In the genomic region with DNA sequence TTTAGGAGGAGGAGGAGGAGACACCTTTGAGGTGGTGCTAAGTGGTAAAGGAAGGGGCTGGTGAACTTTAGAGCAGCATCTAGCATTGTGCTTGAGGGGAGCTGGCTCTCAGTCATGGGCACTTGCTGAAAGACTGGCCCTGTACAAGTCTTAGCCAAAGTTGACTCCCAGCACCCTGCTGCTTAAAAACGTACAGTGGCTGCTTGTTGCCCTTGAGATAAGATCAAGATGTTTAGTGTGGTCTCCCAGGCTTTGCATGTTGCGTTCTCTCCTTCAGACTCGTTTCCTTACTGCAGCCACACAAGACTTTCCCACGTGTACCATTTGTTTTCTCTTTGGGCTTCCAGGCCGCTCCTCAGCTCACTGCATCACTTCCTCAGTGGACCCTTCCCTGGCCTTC, we compare ENCODE assay signal across 11 cellular contexts. TPM values are rescaled to one million over a fixed set of nuclear protein-coding genes. Genes with fewer than 3 reads are reported as not detected.
DNase-seq lines count a peak whose midpoint lies in the region; ATAC-seq and TF ChIP-seq lines count a peak whose summit lies in the region.
"Had no signal": no experiment of that assay in that cellular context is flagged by ENCODE, and none has a peak within 500 bp of the region (broad histone marks: within the 10 kb centered on the region; RNA-seq: fewer than 3 reads in every experiment).

No MANE protein-coding gene starts in this region.

- no peaks in the 10 kb centered on the region for H3K9me2 ChIP-seq in DOHH2 (replicated peaks; ENCODE audit: control insufficient read depth, low read length)
- H3K9me2 ChIP-seq in SU-DHL-6 (replicated peaks; ENCODE audit: insufficient read depth, low read length), result no peaks in the 10 kb centered on the region

- 58 to 76% (median 60%) methylated on average over 5 of the region's 5 CpGs for WGBS in psoas muscle, 3 donors

- H3K4me2 ChIP-seq in DOHH2 (ENCODE audit: low read length), result peak overlapping the region; percentile 75
- H3K4me2 ChIP-seq in SU-DHL-6 (ENCODE audit: low read depth, low read length, poor library complexity, severe bottlenecking), result peak overlapping the region; percentile 82

- peaks cover 56% of the 10 kb centered on the region for H3K36me3 ChIP-seq in DOHH2 (ENCODE audit: control insufficient read depth, low read length)
- peaks cover 2% of the 10 kb centered on the region; the same call in 1 of the 2 replicates for H3K36me3 ChIP-seq in SU-DHL-6 (ENCODE audit: low read length)
- H3K36me3 ChIP-seq in psoas muscle (ENCODE audit: insufficient read depth in 1 of 2, low read depth in 1 of 2), result peaks cover 2 to 23% of the 10 kb centered on the region in 2 donors

- H3K79me2 ChIP-seq in DOHH2 (ENCODE audit: control insufficient read depth, low read length), result peaks cover 68% of the 10 kb centered on the region
- H3K79me2 ChIP-seq in SU-DHL-6 (ENCODE audit: insufficient read depth, low read length), result peaks cover 63% of the 10 kb centered on the region

- no peak for DNase-seq in epithelial cell of proximal tubule (ENCODE audit: low read depth)
- no peak for DNase-seq in psoas muscle
- DNase-seq in NCI-H2171 (lab: John Stamatoyannopoulos, UW), result no peak
- no peak for DNase-seq in ureter (ENCODE audit: low spot score)
- DNase-seq in SKM-1 treated with dmso at 0.1 percent for 144 hours (lab: John Stamatoyannopoulos, UW; ENCODE audit: unreplicated experiment), result no peak
- DNase-seq: NCI-H1436 treated with DMSO at 0.1 percent for 48 hours; Right ventricle myocardium superior; stimulated activated CD4-positive, alpha-beta T cell treated with anti-CD3 and anti-CD28 coated beads, Interleukin-2, amount 100 ng/mL, for 24 hours had no signal

- intact Hi-C loops in psoas muscle (cut with DNase I), result no loop called here

- H4K20me1 ChIP-seq in DOHH2 (ENCODE audit: control insufficient read depth, insufficient read depth, low read depth, low read length) (peaks cover 19% of the 10 kb centered on the region), SU-DHL-6 (ENCODE audit: low read depth, low read length) (peaks cover 5% of the 10 kb centered on the region; the same call in 1 of the 2 replicates)

- peaks cover under 1% of the 10 kb centered on the region; the same call in 1 of the 2 replicates for H3F3A ChIP-seq in DOHH2 (ENCODE audit: control insufficient read depth, insufficient read depth)
- H3F3A ChIP-seq in SU-DHL-6 (ENCODE audit: insufficient read depth), result peaks cover under 1% of the 10 kb centered on the region; the same call in 1 of the 2 replicates

- H3K4me1 ChIP-seq in DOHH2 (ENCODE audit: control insufficient read depth, low read length), result peaks cover 42% of the 10 kb centered on the region
- peaks cover 59% of the 10 kb centered on the region for H3K4me1 ChIP-seq in psoas muscle

- H3K9me3 ChIP-seq in DOHH2 (ENCODE audit: control insufficient read depth, insufficient read depth, low read length) (no peaks in the 10 kb centered on the region), SU-DHL-6 (ENCODE audit: insufficient read depth, low read length) (no peaks in the 10 kb centered on the region), psoas muscle (no peaks in the 10 kb centered on the region)

- H3K27me3 ChIP-seq in DOHH2 (ENCODE audit: control insufficient read depth, low read length) (no peaks in the 10 kb centered on the region), SU-DHL-6 (ENCODE audit: low read length) (no peaks in the 10 kb centered on the region), psoas muscle (ENCODE audit: insufficient read depth in 3 of 3, low read length in 2 of 3) (no peaks in the 10 kb centered on the region)

- ATAC-seq in psoas muscle, result no peak
- ATAC-seq in GM19455 (IDR thresholded peaks at IDR 0.05; ENCODE audit: unreplicated experiment), result no peak

- H2AFZ ChIP-seq in SU-DHL-6 (ENCODE audit: low read depth, low read length, severe bottlenecking), result no peak overlapping the region

- TF ChIP-seq CTCF in DOHH2 (IDR thresholded peaks at IDR 0.05; ENCODE audit: low read depth, low read length, poor library complexity, severe bottlenecking) (no peak), SU-DHL-6 (IDR thresholded peaks at IDR 0.05; ENCODE audit: insufficient read depth, low read length, poor library complexity, severe bottlenecking) (no peak), epithelial cell of proximal tubule (conservative IDR thresholded peaks at IDR 0.05; ENCODE audit: low read depth, low read length) (no peak), psoas muscle (IDR thresholded peaks at IDR 0.05) (no peak)

- H3K4me3 ChIP-seq in DOHH2 (ENCODE audit: low read length) (peak overlapping the region; percentile 2), SU-DHL-6 (ENCODE audit: insufficient read depth, low read length, poor library complexity, severe bottlenecking) (no peak overlapping the region), epithelial cell of proximal tubule (ENCODE audit: low read depth, low read length) (peak overlapping the region; percentile 10), psoas muscle (peak overlapping the region; percentile 81)

- H3K9ac ChIP-seq in SU-DHL-6 (ENCODE audit: low read length), result no peak overlapping the region; the same call in 1 of the 2 replicates

- no peak overlapping the region for H3K27ac ChIP-seq in DOHH2 (ENCODE audit: low read depth, low read length)
- H3K27ac ChIP-seq in SU-DHL-6 (ENCODE audit: low read depth, low read length), result no peak overlapping the region
- H3K27ac ChIP-seq in psoas muscle, result peak overlapping the region; percentile 90

RNA-seq across cellular contexts. Expression of gene MED28, which starts 1.8 kb away (rescaled TPM):
- total RNA-seq in epithelial cell of proximal tubule (6.9 and 8.9 TPM in 2 replicates), psoas muscle (10 to 100 TPM; 27.2 to 58.3 (median 44.0) TPM), ureter (39.1 TPM)
- polyA plus RNA-seq in psoas muscle, result 10 to 100 TPM; 30.7 to 51.5 (median 33.0) TPM

RNA-seq across cellular contexts. Expression of gene LAP3, which starts 39.3 kb away (rescaled TPM):
- 75.8 and 88.1 TPM in 2 replicates for total RNA-seq in epithelial cell of proximal tubule
- total RNA-seq in psoas muscle, result 10 to 100 TPM; 52.0 to 81.3 (median 66.2) TPM
- 10 to 100 TPM; 44.6 to 82.4 (median 53.2) TPM for polyA plus RNA-seq in psoas muscle
- total RNA-seq in ureter, result 59.6 TPM
